In the genomic region with DNA sequence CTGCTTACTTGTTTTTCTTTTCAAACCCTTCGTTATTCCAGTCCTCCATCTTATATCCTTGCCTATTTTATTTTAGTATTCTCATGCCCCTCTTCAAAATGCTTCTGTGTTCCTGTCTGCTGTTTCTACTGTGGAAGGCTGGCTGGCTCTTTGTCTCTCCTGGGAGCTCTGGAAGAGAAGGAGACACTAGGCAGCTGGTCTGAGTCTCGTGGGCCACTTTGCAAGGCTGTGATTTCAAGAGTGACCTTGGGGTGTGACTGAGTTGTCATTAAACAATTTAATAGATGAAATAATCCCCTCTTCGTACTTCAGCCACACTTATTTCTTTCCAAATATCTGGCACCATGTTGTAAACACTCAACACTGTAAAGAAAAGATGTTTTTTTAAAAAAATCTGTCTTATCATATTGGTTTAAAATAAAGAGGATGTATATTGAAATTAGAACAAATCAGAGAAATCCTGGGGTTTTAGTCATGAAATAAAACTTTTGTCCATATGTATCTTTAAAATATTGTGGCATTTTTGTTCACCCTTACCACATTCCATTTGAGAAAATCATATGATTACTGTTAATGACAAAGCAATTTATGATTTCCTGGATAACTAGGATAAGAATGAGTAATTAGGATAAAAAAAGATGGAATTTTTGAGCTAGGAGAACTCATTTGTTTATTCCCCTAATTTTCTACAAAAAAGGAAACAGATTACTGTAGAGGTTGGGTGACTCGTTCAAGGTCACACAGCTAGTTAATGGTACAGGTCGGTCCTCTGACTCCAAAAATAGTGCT, we compare ENCODE assay signal across 17 cellular contexts.
DNase-seq lines count a peak whose midpoint lies in the region; ATAC-seq and TF ChIP-seq lines count a peak whose summit lies in the region.
"Had no signal": no experiment of that assay in that cellular context is flagged by ENCODE, and none has a peak within 500 bp of the region (broad histone marks: within the 10 kb centered on the region; RNA-seq: fewer than 3 reads in every experiment).

No MANE protein-coding gene starts in this region.

- H3K9ac ChIP-seq in smooth muscle cell (ENCODE audit: low read depth), result no peak overlapping the region
- H3K9ac ChIP-seq: neural progenitor cell had no signal

- H3K4me3 ChIP-seq in smooth muscle cell, result no peak overlapping the region
- H3K4me3 ChIP-seq: A549, K562, neural progenitor cell had no signal

- no peak for TF ChIP-seq CTCF in smooth muscle cell (IDR thresholded peaks at IDR 0.05; ENCODE audit: borderline replicate concordance, insufficient read depth, poor library complexity, severe bottlenecking)

- peak overlapping the region; percentile 14 for H2AFZ ChIP-seq in smooth muscle cell (ENCODE audit: low read depth)
- H2AFZ ChIP-seq: neural progenitor cell had no signal

- no peaks in the 10 kb centered on the region for H3K27me3 ChIP-seq in smooth muscle cell (ENCODE audit: low read depth)
- H3K27me3 ChIP-seq: brain microvascular endothelial cell, neural progenitor cell had no signal

- no peaks in the 10 kb centered on the region for H3K9me3 ChIP-seq in smooth muscle cell (replicated peaks; ENCODE audit: low read depth)
- H3K9me3 ChIP-seq: A549 had no signal

- 62% methylated on average over 5 of the region's 5 CpGs for WGBS in smooth muscle cell (ENCODE audit: low lambda C conversion rate)

- H4K20me1 ChIP-seq in smooth muscle cell (ENCODE audit: low read depth), result no peaks in the 10 kb centered on the region

- no peaks in the 10 kb centered on the region for H3K36me3 ChIP-seq in smooth muscle cell (ENCODE audit: low read depth)
- H3K36me3 ChIP-seq: brain microvascular endothelial cell, neural progenitor cell had no signal

- peak overlapping the region; percentile 27 for H3K4me2 ChIP-seq in smooth muscle cell
- H3K4me2 ChIP-seq: A549, neural progenitor cell had no signal

- no peak overlapping the region for H3K27ac ChIP-seq in smooth muscle cell (ENCODE audit: low read depth)
- H3K27ac ChIP-seq: A549, brain microvascular endothelial cell, neural progenitor cell, VCaP had no signal

- no peaks in the 10 kb centered on the region for H3K79me2 ChIP-seq in smooth muscle cell (ENCODE audit: low read depth)

- no peaks in the 10 kb centered on the region for H3F3A ChIP-seq in smooth muscle cell (ENCODE audit: low read depth)

- DNase-seq in NCI-H82 (lab: John Stamatoyannopoulos, UW), result peak; percentile 28
- DNase-seq in NCI-H82 treated with DMSO at 0.1 percent for 48 hours (lab: John Stamatoyannopoulos, UW; ENCODE audit: unreplicated experiment), result no peak
- DNase-seq in T1000 (lab: John Stamatoyannopoulos, UW), result peak; percentile 10
- peak; percentile 64 for DNase-seq in glomerular endothelial cell (ENCODE audit: extremely low read depth, low read depth, low spot score)
- DNase-seq in smooth muscle cell (lab: John Stamatoyannopoulos, UW; ENCODE audit: unreplicated experiment), result no peak
- no peak for DNase-seq in C1 segment of cervical spinal cord (lab: John Stamatoyannopoulos, UW)
- DNase-seq in cerebellar cortex (ENCODE audit: low spot score), result no peak
- DNase-seq: activated naive CD4-positive, alpha-beta T cell; brain microvascular endothelial cell; NCI-H446; stimulated activated naive CD4-positive, alpha-beta T cell had no signal

- H3K4me1 ChIP-seq in smooth muscle cell (ENCODE audit: low read depth), result no peaks in the 10 kb centered on the region
- H3K4me1 ChIP-seq: A549, neural progenitor cell had no signal

- no peak for ATAC-seq in HG03378 (IDR thresholded peaks at IDR 0.05; ENCODE audit: unreplicated experiment)
- ATAC-seq: A549, K562, sciatic nerve had no signal

Comparison
In these comparisons a context has a peak if more than half of its experiments do, and no peak if none do; other contexts are left out.
1. DNase-seq: peak in NCI-H82 (single experiment), T1000 (single experiment) and glomerular endothelial cell (single experiment); none in NCI-H82 treated with DMSO at 0.1 percent for 48 hours (single experiment), smooth muscle cell (single experiment), C1 segment of cervical spinal cord (0 of 14) and cerebellar cortex (single experiment).